8 cellular contexts compared by ENCODE assay signal in genomic region chr18:3129053-3129864, GRCh38.
A peak's percentile ranks its signal among the peaks of the same experiment; 100 is the strongest.
DNase-seq lines count a peak whose midpoint lies in the region; ATAC-seq and TF ChIP-seq lines count a peak whose summit lies in the region.

No MANE protein-coding gene starts in this region.

- in situ Hi-C loops in Caki2 (cut with HindIII; ENCODE audit: low pct_unique_long_range_greater_than_20kb, low sequenced_read_pairs) = no loop called here

- peak; percentile 95 for ATAC-seq in GM21360 (IDR thresholded peaks at IDR 0.05; ENCODE audit: unreplicated experiment)

- peak; percentile 96 for TF ChIP-seq CTCF in fibroblast of pulmonary artery (IDR thresholded peaks at IDR 0.05; ENCODE audit: low read length, missing control alignments)

- no peaks in the 10 kb centered on the region for H3K36me3 ChIP-seq in neuron (ENCODE audit: insufficient read depth, low read length)

- H2AFZ ChIP-seq in neuron (ENCODE audit: low read depth, low read length) = peak overlapping the region; percentile 1

- H3K4me3 ChIP-seq in fibroblast of pulmonary artery (replicated peaks; ENCODE audit: low read depth, low read length) (no peak overlapping the region), neuron (ENCODE audit: low read length) (no peak overlapping the region)

- no peaks in the 10 kb centered on the region for H3K27me3 ChIP-seq in neuron (ENCODE audit: insufficient read depth, low read length)

- H3K9me3 ChIP-seq in neuron (ENCODE audit: low read length) = no peaks in the 10 kb centered on the region

- peaks cover 3% of the 10 kb centered on the region for H3K4me1 ChIP-seq in neuron (ENCODE audit: insufficient read depth, low read length)

- DNase-seq in Caki2 (ENCODE audit: low read depth) (peak; percentile 60), HT-29 (ENCODE audit: low spot score) (peak; percentile 98), RPMI8226 (peak; percentile 95), fibroblast of pulmonary artery (ENCODE audit: low read depth) (peak; percentile 89), stromal cell of bone marrow (ENCODE audit: low read depth) (peak; percentile 69)
- peak; percentile 56 to 71 for DNase-seq in activated T-helper 1 cell treated with anti-CD3 and anti-CD28 coated beads, Interleukin-2, amount 50 U/mL, for 16 hours (ENCODE audit: low read depth in 1 of 2, low spot score in 1 of 2)
